18 cellular contexts compared by ENCODE assay signal in the genomic region with DNA sequence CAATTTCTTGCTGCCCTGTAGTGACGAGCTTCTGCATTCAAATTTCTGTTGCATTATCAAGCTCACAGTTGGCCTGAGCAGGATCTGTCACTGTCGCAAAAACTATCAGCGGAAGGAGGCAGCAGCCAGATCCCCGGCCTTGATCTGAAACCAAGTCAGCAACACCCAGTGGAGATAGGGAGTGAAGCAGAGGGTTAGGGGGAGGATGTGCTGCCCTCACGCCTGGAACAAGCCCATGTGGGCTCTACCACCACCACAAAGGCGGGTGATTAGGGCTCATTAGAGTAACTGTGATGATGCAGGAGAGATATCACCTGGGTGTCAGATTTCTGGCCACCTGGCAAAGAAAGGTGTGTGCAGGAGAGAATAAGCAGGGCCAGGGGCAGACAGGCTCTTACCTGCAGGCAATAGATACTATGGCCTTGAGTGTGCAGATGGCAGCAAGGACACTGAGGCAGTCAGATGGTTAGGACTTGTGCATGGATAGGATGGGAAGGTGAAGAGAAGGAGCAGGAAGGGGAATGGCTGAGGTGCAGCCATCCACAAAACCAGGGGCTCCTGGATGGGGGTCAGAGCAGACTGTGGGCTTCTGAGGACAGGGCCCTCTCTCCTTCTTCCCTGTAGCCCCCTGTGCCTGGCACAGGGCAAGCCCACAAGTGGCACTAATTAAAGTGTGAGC.
DNase-seq lines count a peak whose midpoint lies in the region; ATAC-seq and TF ChIP-seq lines count a peak whose summit lies in the region.
"Had no signal": no experiment of that assay in that cellular context is flagged by ENCODE, and none has a peak within 500 bp of the region (broad histone marks: within the 10 kb centered on the region; RNA-seq: fewer than 3 reads in every experiment).

No MANE protein-coding gene starts in this region.

- H3K27me3 Mint-ChIP-seq in GM23338 (ENCODE audit: insufficient read depth, low read depth, poor library complexity): peaks cover 4% of the 10 kb centered on the region
- no peaks in the 10 kb centered on the region for H3K27me3 Mint-ChIP-seq in neural crest cell (ENCODE audit: low read depth)
- peaks cover 33% of the 10 kb centered on the region for H3K27me3 Mint-ChIP-seq in chondrocyte (ENCODE audit: low read depth)

- DNase-seq in GM23338 (ENCODE audit: low spot score) (no peak), NCI-H2029 treated with DMSO at 0.1 percent for 48 hours (lab: John Stamatoyannopoulos, UW) (peak; percentile 15), SW480 (ENCODE audit: low spot score) (peak; percentile 9), neural crest cell (ENCODE audit: low read depth, low spot score) (no peak), chondrocyte (ENCODE audit: low spot score) (no peak)
- DNase-seq: activated effector memory CD4-positive, alpha-beta T cell treated with anti-CD3 and anti-CD28 coated beads, Interleukin-2, amount 50 U/mL, for 16 hours; AML-193; Caco-2; effector CD4-positive, alpha-beta T cell; Kasumi-1; stimulated activated CD4-positive, alpha-beta T cell treated with anti-CD3 and anti-CD28 coated beads, Interleukin-4, amount 100 ng/mL, for 24 hours; T1000 had no signal

- TF ChIP-seq CTCF in GM23338 (conservative IDR thresholded peaks at IDR 0.05; ENCODE audit: low read depth in 2 of 2) (no peak), neural crest cell (conservative IDR thresholded peaks at IDR 0.05) (no peak), chondrocyte (IDR thresholded peaks at IDR 0.05) (no peak)

- no peak overlapping the region for H2AFZ ChIP-seq in GM23338

- no peaks in the 10 kb centered on the region for H3K36me3 Mint-ChIP-seq in GM23338 (ENCODE audit: low read depth)
- H3K36me3 Mint-ChIP-seq in neural crest cell (ENCODE audit: low read depth): no peaks in the 10 kb centered on the region
- H3K36me3 Mint-ChIP-seq in chondrocyte (ENCODE audit: low read depth): no peaks in the 10 kb centered on the region

- H3K27me3 ChIP-seq in GM23338 (ENCODE audit: insufficient read depth): no peaks in the 10 kb centered on the region
- H3K27me3 ChIP-seq: esophagus muscularis mucosa had no signal

- no peak overlapping the region for H3K4me3 ChIP-seq in GM23338
- H3K4me3 ChIP-seq: esophagus muscularis mucosa, HAP-1, SK-N-MC had no signal

- no peaks in the 10 kb centered on the region for H3K4me1 ChIP-seq in GM23338 (ENCODE audit: insufficient read depth)
- H3K4me1 ChIP-seq: Caco-2, HAP-1 had no signal

- H4K20me1 ChIP-seq in GM23338 (replicated peaks; ENCODE audit: insufficient read depth): no peaks in the 10 kb centered on the region

- H3K9me3 Mint-ChIP-seq in GM23338 (no peaks in the 10 kb centered on the region; the same call in 1 of the 3 replicates), neural crest cell (no peaks in the 10 kb centered on the region), chondrocyte (ENCODE audit: low read depth) (no peaks in the 10 kb centered on the region)

- H3K79me2 ChIP-seq in GM23338 (replicated peaks; ENCODE audit: insufficient read depth): no peaks in the 10 kb centered on the region

- ATAC-seq in GM23338: peak; percentile 71
- no peak for ATAC-seq in HG03378 (IDR thresholded peaks at IDR 0.05; ENCODE audit: unreplicated experiment)
- ATAC-seq in GM18502 (IDR thresholded peaks at IDR 0.05; ENCODE audit: poor library complexity, unreplicated experiment): no peak

- no peak overlapping the region for H3K27ac ChIP-seq in GM23338 (ENCODE audit: low read depth)
- H3K27ac ChIP-seq: esophagus muscularis mucosa, SK-N-MC had no signal

- no peaks in the 10 kb centered on the region for H3F3A ChIP-seq in GM23338 (replicated peaks; ENCODE audit: low read depth)

- H3K4me3 Mint-ChIP-seq in GM23338: no peak overlapping the region
- no peak overlapping the region for H3K4me3 Mint-ChIP-seq in neural crest cell
- H3K4me3 Mint-ChIP-seq in chondrocyte (ENCODE audit: unreplicated experiment): no peak overlapping the region

- no peaks in the 10 kb centered on the region for H3K36me3 ChIP-seq in GM23338 (ENCODE audit: insufficient read depth)
- H3K36me3 ChIP-seq: esophagus muscularis mucosa, HAP-1 had no signal

- H3K27ac Mint-ChIP-seq in GM23338 (no peak overlapping the region), neural crest cell (ENCODE audit: unreplicated experiment) (peak overlapping the region; percentile 78), chondrocyte (ENCODE audit: unreplicated experiment) (no peak overlapping the region)
- H3K27ac Mint-ChIP-seq: progenitor cell of endocrine pancreas had no signal

- H3K4me2 ChIP-seq in GM23338: 0 out of 2 replicates have a peak overlapping the region, but pooled peaks have one; percentile 20

- peaks cover 7% of the 10 kb centered on the region for H3K4me1 Mint-ChIP-seq in GM23338
- peaks cover 35% of the 10 kb centered on the region for H3K4me1 Mint-ChIP-seq in neural crest cell
- H3K4me1 Mint-ChIP-seq in chondrocyte (ENCODE audit: low read depth): peaks cover 19% of the 10 kb centered on the region

- peaks cover 4% of the 10 kb centered on the region; the same call in 1 of the 2 replicates for H3K9me2 ChIP-seq in GM23338 (ENCODE audit: insufficient read depth)

TF ChIP-seq in GM23338, 12 proteins besides CTCF, POLR2A, EP300 and RAD21:
- no peak for TF ChIP-seq ZNF331 (CRISPR knock-in tag; IDR thresholded peaks at IDR 0.05; ENCODE audit: low read depth)
- no peak for TF ChIP-seq POLR2AphosphoS5 (IDR thresholded peaks at IDR 0.05; ENCODE audit: low read depth)
- TF ChIP-seq EZH2phosphoT487 (IDR thresholded peaks at IDR 0.05; ENCODE audit: unreplicated experiment): no peak
- TF ChIP-seq NANOG (IDR thresholded peaks at IDR 0.05; ENCODE audit: borderline replicate concordance): no peak
- TF ChIP-seq, protein P1, sequence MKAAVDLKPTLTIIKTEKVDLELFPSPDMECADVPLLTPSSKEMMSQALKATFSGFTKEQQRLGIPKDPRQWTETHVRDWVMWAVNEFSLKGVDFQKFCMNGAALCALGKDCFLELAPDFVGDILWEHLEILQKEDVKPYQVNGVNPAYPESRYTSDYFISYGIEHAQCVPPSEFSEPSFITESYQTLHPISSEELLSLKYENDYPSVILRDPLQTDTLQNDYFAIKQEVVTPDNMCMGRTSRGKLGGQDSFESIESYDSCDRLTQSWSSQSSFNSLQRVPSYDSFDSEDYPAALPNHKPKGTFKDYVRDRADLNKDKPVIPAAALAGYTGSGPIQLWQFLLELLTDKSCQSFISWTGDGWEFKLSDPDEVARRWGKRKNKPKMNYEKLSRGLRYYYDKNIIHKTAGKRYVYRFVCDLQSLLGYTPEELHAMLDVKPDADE (IDR thresholded peaks at IDR 0.05): no peak
- no peak for TF ChIP-seq CREB1 (CRISPR knock-in tag; IDR thresholded peaks at IDR 0.05; ENCODE audit: low read depth)
- TF ChIP-seq, protein P2, sequence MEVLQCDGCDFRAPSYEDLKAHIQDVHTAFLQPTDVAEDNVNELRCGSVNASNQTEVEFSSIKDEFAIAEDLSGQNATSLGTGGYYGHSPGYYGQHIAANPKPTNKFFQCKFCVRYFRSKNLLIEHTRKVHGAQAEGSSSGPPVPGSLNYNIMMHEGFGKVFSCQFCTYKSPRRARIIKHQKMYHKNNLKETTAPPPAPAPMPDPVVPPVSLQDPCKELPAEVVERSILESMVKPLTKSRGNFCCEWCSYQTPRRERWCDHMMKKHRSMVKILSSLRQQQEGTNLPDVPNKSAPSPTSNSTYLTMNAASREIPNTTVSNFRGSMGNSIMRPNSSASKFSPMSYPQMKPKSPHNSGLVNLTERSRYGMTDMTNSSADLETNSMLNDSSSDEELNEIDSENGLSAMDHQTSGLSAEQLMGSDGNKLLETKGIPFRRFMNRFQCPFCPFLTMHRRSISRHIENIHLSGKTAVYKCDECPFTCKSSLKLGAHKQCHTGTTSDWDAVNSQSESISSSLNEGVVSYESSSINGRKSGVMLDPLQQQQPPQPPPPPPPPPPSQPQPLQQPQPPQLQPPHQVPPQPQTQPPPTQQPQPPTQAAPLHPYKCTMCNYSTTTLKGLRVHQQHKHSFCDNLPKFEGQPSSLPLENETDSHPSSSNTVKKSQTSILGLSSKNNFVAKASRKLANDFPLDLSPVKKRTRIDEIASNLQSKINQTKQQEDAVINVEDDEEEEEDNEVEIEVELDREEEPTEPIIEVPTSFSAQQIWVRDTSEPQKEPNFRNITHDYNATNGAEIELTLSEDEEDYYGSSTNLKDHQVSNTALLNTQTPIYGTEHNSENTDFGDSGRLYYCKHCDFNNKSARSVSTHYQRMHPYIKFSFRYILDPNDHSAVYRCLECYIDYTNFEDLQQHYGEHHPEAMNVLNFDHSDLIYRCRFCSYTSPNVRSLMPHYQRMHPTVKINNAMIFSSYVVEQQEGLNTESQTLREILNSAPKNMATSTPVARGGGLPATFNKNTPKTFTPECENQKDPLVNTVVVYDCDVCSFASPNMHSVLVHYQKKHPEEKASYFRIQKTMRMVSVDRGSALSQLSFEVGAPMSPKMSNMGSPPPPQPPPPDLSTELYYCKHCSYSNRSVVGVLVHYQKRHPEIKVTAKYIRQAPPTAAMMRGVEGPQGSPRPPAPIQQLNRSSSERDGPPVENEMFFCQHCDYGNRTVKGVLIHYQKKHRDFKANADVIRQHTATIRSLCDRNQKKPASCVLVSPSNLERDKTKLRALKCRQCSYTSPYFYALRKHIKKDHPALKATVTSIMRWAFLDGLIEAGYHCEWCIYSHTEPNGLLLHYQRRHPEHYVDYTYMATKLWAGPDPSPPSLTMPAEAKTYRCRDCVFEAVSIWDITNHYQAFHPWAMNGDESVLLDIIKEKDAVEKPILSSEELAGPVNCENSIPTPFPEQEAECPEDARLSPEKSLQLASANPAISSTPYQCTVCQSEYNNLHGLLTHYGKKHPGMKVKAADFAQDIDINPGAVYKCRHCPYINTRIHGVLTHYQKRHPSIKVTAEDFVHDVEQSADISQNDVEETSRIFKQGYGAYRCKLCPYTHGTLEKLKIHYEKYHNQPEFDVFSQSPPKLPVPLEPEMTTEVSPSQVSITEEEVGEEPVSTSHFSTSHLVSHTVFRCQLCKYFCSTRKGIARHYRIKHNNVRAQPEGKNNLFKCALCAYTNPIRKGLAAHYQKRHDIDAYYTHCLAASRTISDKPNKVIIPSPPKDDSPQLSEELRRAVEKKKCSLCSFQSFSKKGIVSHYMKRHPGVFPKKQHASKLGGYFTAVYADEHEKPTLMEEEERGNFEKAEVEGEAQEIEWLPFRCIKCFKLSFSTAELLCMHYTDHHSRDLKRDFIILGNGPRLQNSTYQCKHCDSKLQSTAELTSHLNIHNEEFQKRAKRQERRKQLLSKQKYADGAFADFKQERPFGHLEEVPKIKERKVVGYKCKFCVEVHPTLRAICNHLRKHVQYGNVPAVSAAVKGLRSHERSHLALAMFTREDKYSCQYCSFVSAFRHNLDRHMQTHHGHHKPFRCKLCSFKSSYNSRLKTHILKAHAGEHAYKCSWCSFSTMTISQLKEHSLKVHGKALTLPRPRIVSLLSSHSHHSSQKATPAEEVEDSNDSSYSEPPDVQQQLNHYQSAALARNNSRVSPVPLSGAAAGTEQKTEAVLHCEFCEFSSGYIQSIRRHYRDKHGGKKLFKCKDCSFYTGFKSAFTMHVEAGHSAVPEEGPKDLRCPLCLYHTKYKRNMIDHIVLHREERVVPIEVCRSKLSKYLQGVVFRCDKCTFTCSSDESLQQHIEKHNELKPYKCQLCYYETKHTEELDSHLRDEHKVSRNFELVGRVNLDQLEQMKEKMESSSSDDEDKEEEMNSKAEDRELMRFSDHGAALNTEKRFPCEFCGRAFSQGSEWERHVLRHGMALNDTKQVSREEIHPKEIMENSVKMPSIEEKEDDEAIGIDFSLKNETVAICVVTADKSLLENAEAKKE (CRISPR knock-in tag; IDR thresholded peaks at IDR 0.05): no peak

Comparison
In these comparisons a context has a peak if more than half of its experiments do, and no peak if none do; other contexts are left out.
1. DNase-seq: peak in NCI-H2029 treated with DMSO at 0.1 percent for 48 hours (single experiment) and SW480 (single experiment); none in GM23338 (single experiment), neural crest cell (single experiment) and chondrocyte (single experiment).